ENCODE assay signal across 23 cellular contexts in genomic region chr17:27854163-27854562, GRCh38. TPM values are rescaled to one million over a fixed set of nuclear protein-coding genes. Genes with fewer than 3 reads are reported as not detected.
DNase-seq lines count a peak whose midpoint lies in the region; ATAC-seq, FAIRE-seq and TF ChIP-seq lines count a peak whose summit lies in the region.
"Had no signal": no experiment of that assay in that cellular context is flagged by ENCODE, and none has a peak within 500 bp of the region (broad histone marks: within the 10 kb centered on the region; RNA-seq: fewer than 3 reads in every experiment).

No MANE protein-coding gene starts in this region.

- H3K4ac ChIP-seq in H1 (replicated peaks; ENCODE audit: insufficient read length, low read depth, low read length): no peak overlapping the region

- no peak overlapping the region for H3K4me2 ChIP-seq in H1 (ENCODE audit: insufficient read depth in 1 of 2, low read depth in 2 of 2, low read length in 2 of 2)
- H3K4me2 ChIP-seq: A549; BLaER1 treated with 17β-estradiol and CSF1 and Interleukin-3, amounts not matched to agents 10 nM and 100 nM had no signal

- FAIRE-seq in H1 (lab: Jason Lieb, UNC): no peak
- FAIRE-seq: A549, D721Med, G401.6, GM12891, GM19239 had no signal

- H3K23ac ChIP-seq in H1 (ENCODE audit: insufficient read length): no peak overlapping the region

- intact Hi-C loops in left colon (cut with DNase I, micrococcal nuclease): no loop called here

- H3K56ac ChIP-seq in H1 (replicated peaks; ENCODE audit: insufficient read length, low read depth, low read length): no peak overlapping the region

- H2BK15ac ChIP-seq in H1 (ENCODE audit: low read length): no peak overlapping the region

- H4K8ac ChIP-seq in H1 (ENCODE audit: extremely low read depth, insufficient read depth, low read length): no peak overlapping the region

- H3K14ac ChIP-seq in H1 (ENCODE audit: insufficient read length): no peak overlapping the region

- no peak for TF ChIP-seq POLR2A in H1 (IDR thresholded peaks at IDR 0.05; ENCODE audit: control extremely low read depth in 1 of 2, low read depth in 2 of 2, low read length in 2 of 2)

- peaks cover 0 to 6% of the 10 kb centered on the region in 2 donors for H3K9me3 Mint-ChIP-seq in stimulated activated naive CD8-positive, alpha-beta T cell treated with anti-CD3 and anti-CD28 coated beads, Interleukin-15, amount 100 ng/mL, for 72 hours
- H3K9me3 Mint-ChIP-seq: CD4-positive, alpha-beta T cell; CD8-positive, alpha-beta T cell had no signal

- no peak overlapping the region for H3K9ac ChIP-seq in H1 (replicated peaks in 1 of 4; ENCODE audit: extremely low read depth in 1 of 4, low read depth in 3 of 4, low read length in 3 of 4)
- H3K9ac ChIP-seq: BLaER1 treated with 17β-estradiol and CSF1 and Interleukin-3, amounts not matched to agents 10 nM and 100 nM had no signal

- no peaks in the 10 kb centered on the region for H3K79me2 ChIP-seq in H1 (ENCODE audit: control insufficient read depth in 1 of 2, insufficient read depth in 2 of 2, low read length in 2 of 2)

- H3K4me3 ChIP-seq in H1 (ENCODE audit: extremely low read depth in 1 of 4, insufficient read depth in 2 of 4, low read depth in 3 of 4, low read length in 4 of 4): no peak overlapping the region
- H3K4me3 ChIP-seq: A549; BLaER1 treated with 17β-estradiol and CSF1 and Interleukin-3, amounts not matched to agents 10 nM and 100 nM had no signal

- 88% methylated on average over 5 of the region's 5 CpGs; no CpG with 5 or more reads in 1 of the 2 experiments for WGBS in H1 (ENCODE audit: extremely low coverage in 1 of 2, insufficient coverage in 1 of 2, insufficient read length in 1 of 2, insufficient replicate concordance in 2 of 2, low coverage in 1 of 2, low lambda C conversion rate in 2 of 2, missing lambda C conversion rate in 1 of 2), 2 experiments

- H4K91ac ChIP-seq in H1 (replicated peaks; ENCODE audit: insufficient read length, low read length): no peak overlapping the region

- no peak for TF ChIP-seq CTCF in H1 (IDR thresholded peaks at IDR 0.05; ENCODE audit: control extremely low read depth in 1 of 3, insufficient read depth in 1 of 3, low read depth in 1 of 3, low read length in 3 of 3)

- H2AK5ac ChIP-seq in H1 (ENCODE audit: low read depth, low read length): no peak overlapping the region

- no peak overlapping the region for H3K18ac ChIP-seq in H1 (ENCODE audit: extremely low read depth, low read length)

- CTCF ChIA-PET in H1 (lab: Charles Lee; ENCODE audit: partially characterized antibody): no interaction called here

- TF ChIP-seq EP300 in H1 (IDR thresholded peaks at IDR 0.05; ENCODE audit: borderline replicate concordance in 1 of 2, low read depth in 2 of 2, low read length in 2 of 2): no peak

- no peaks in the 10 kb centered on the region for H3K79me1 ChIP-seq in H1 (ENCODE audit: low read depth, low read length)

- H2BK5ac ChIP-seq in H1 (ENCODE audit: low read depth, low read length): no peak overlapping the region

- H3K9me3 ChIP-seq in H1 (ENCODE audit: insufficient read depth in 2 of 2, low read depth in 1 of 2, low read length in 1 of 2): no peaks in the 10 kb centered on the region
- H3K9me3 ChIP-seq: A549, Caco-2 had no signal

- H3K27me3 Mint-ChIP-seq in stimulated activated naive CD8-positive, alpha-beta T cell treated with anti-CD3 and anti-CD28 coated beads, Interleukin-15, amount 100 ng/mL, for 72 hours: no peaks in the 10 kb centered on the region
- H3K27me3 Mint-ChIP-seq: CD4-positive, alpha-beta T cell had no signal

- DNase-seq in stimulated activated naive CD8-positive, alpha-beta T cell treated with anti-CD3 and anti-CD28 coated beads, Interleukin-15, amount 100 ng/mL, for 72 hours: no peak
- no peak for DNase-seq in stimulated activated naive CD8-positive, alpha-beta T cell treated with anti-CD3 and anti-CD28 coated beads, Interleukin-15, Interleukin-2, amounts not matched to agents 100 U/mL and 50 U/mL, for 24 hours
- DNase-seq in H1 (ENCODE audit: low read depth in 1 of 2, low spot score in 2 of 2) (no peak), left colon (no peak), NCI-H748 (lab: John Stamatoyannopoulos, UW; ENCODE audit: unreplicated experiment) (no peak), NCI-H1694 (lab: John Stamatoyannopoulos, UW) (no peak), cortex of kidney (lab: John Stamatoyannopoulos, UW) (no peak)
- DNase-seq: Caco-2; Calu3; CD4-positive, alpha-beta T cell; CD8-positive, alpha-beta T cell; DMS79 treated with DMSO at 0.1 percent for 48 hours; GF-D8 had no signal

- peaks cover 33% of the 10 kb centered on the region for H3K4me1 Mint-ChIP-seq in stimulated activated naive CD8-positive, alpha-beta T cell treated with anti-CD3 and anti-CD28 coated beads, Interleukin-15, amount 100 ng/mL, for 72 hours
- H3K4me1 Mint-ChIP-seq: B cell had no signal

- TF ChIP-seq RAD21 in H1 (IDR thresholded peaks at IDR 0.05 in 1 of 2, conservative IDR thresholded peaks at IDR 0.05 in 1 of 2; ENCODE audit: low read depth in 2 of 2, low read length in 2 of 2): no peak

- no peak overlapping the region for H3K4me3 Mint-ChIP-seq in stimulated activated naive CD8-positive, alpha-beta T cell treated with anti-CD3 and anti-CD28 coated beads, Interleukin-15, amount 100 ng/mL, for 72 hours
- H3K4me3 Mint-ChIP-seq: B cell; CD4-positive, alpha-beta T cell; CD8-positive, alpha-beta T cell had no signal

- no peak for ATAC-seq in stimulated activated naive CD8-positive, alpha-beta T cell treated with anti-CD3 and anti-CD28 coated beads, Interleukin-15, amount 100 ng/mL, for 72 hours
- ATAC-seq in stimulated activated naive CD8-positive, alpha-beta T cell treated with anti-CD3 and anti-CD28 coated beads, Interleukin-15, Interleukin-2, amounts not matched to agents 100 U/mL and 50 U/mL, for 24 hours: no peak
- peak; percentile 30 for ATAC-seq in left colon
- ATAC-seq: A549; CD8-positive, alpha-beta T cell had no signal

- no peaks in the 10 kb centered on the region for H3K23me2 ChIP-seq in H1 (ENCODE audit: low read depth, low read length)

- no peaks in the 10 kb centered on the region for H4K20me1 ChIP-seq in H1 (replicated peaks in 1 of 2; ENCODE audit: control insufficient read depth in 1 of 2, insufficient read depth in 2 of 2, low read length in 2 of 2)
- H4K20me1 ChIP-seq: BLaER1 treated with 17β-estradiol and CSF1 and Interleukin-3, amounts not matched to agents 10 nM and 100 nM had no signal

- H2AFZ ChIP-seq in H1 (ENCODE audit: low read length): no peak overlapping the region

- no peak overlapping the region for H2BK12ac ChIP-seq in H1 (ENCODE audit: low read depth, low read length)

- POLR2A ChIA-PET in H1 (lab: Charles Lee; ENCODE audit: partially characterized antibody): no interaction called here

- H3K36me3 ChIP-seq in H1 (ENCODE audit: control insufficient read depth in 2 of 4, insufficient read depth in 4 of 4, low read length in 3 of 4): no peaks in the 10 kb centered on the region
- H3K36me3 ChIP-seq: BLaER1 treated with 17β-estradiol and CSF1 and Interleukin-3, amounts not matched to agents 10 nM and 100 nM had no signal

- H3K4me1 ChIP-seq in H1 (replicated peaks in 1 of 4; ENCODE audit: control insufficient read depth in 3 of 4, insufficient read depth in 4 of 4, low read length in 3 of 4): peaks cover 3 to 12% (median 3%) of the 10 kb centered on the region in 4 experiments; a peak in 6 of 7 replicates
- H3K4me1 ChIP-seq: A549; BLaER1 treated with 17β-estradiol and CSF1 and Interleukin-3, amounts not matched to agents 10 nM and 100 nM; Caco-2 had no signal

- no peak overlapping the region for H2BK120ac ChIP-seq in H1 (replicated peaks; ENCODE audit: low read depth, low read length)

- no peak overlapping the region for H4K5ac ChIP-seq in H1 (ENCODE audit: insufficient read length, low read depth, low read length)

- H3K27ac Mint-ChIP-seq in stimulated activated naive CD8-positive, alpha-beta T cell treated with anti-CD3 and anti-CD28 coated beads, Interleukin-15, amount 100 ng/mL, for 72 hours: peak overlapping the region; percentile 13 to 59
- H3K27ac Mint-ChIP-seq: B cell; CD4-positive, alpha-beta T cell; CD8-positive, alpha-beta T cell had no signal

- no peak overlapping the region for H3K27ac ChIP-seq in H1 (ENCODE audit: low read depth, low read length)
- H3K27ac ChIP-seq: 22Rv1; A549; BLaER1 treated with 17β-estradiol and CSF1 and Interleukin-3, amounts not matched to agents 10 nM and 100 nM; C4-2B had no signal

- no peak overlapping the region for H2BK20ac ChIP-seq in H1 (ENCODE audit: low read length)

- no peaks in the 10 kb centered on the region for H3K27me3 ChIP-seq in H1 (replicated peaks in 1 of 4; ENCODE audit: control insufficient read depth in 3 of 4, extremely low read depth in 1 of 4, insufficient read depth in 3 of 4, low read length in 3 of 4)
- H3K27me3 ChIP-seq: BLaER1 treated with 17β-estradiol and CSF1 and Interleukin-3, amounts not matched to agents 10 nM and 100 nM had no signal

TF ChIP-seq in H1, 55 proteins besides CTCF, POLR2A, EP300 and RAD21:
- TF ChIP-seq KDM1A (IDR thresholded peaks at IDR 0.05; ENCODE audit: borderline replicate concordance, low read length): peak; percentile 40; the same call in 1 of the 2 replicates
- TF ChIP-seq TEAD4 (IDR thresholded peaks at IDR 0.05; ENCODE audit: low read depth, low read length): no peak

RNA-seq across cellular contexts. Expression of gene LYRM9, which starts 39.0 kb away (rescaled TPM):
- 2.1 and 4.3 TPM in 2 replicates for total RNA-seq in H1 (2021; fragmentation: NEBNext Ultra II Directional; extraction: Animal tissue kit (Norgen Biotek cat#: 25700))
- polyA plus RNA-seq in H1 (2011; rRNA removed): 5.2 and 9.9 TPM in 2 replicates
- 8.5 TPM for polyA plus RNA-seq in H1 (2011; cell fraction: cytosol; rRNA removed)
- 11.3 TPM for polyA plus RNA-seq in H1 (2011; cell fraction: nucleus; rRNA removed)
- 3.9 to 7.8 TPM (median 6.0 TPM) in 4 replicates for polyA plus RNA-seq in H1 (2012, experiment 1 of 2)
- polyA plus RNA-seq in H1 (2012, experiment 2 of 2): 8.1 TPM
- 5.0 TPM for polyA plus RNA-seq in H1 (2013, experiment 1 of 2)
- polyA plus RNA-seq in H1 (2013, experiment 2 of 2): 3.9 TPM
- polyA minus RNA-seq in H1 (2011; rRNA and poly(A)+ RNA removed): 2.4 and 3.8 TPM in 2 replicates
- polyA minus RNA-seq in H1 (2011; cell fraction: cytosol; rRNA and poly(A)+ RNA removed): 2.0 TPM
- polyA minus RNA-seq in H1 (2011; cell fraction: nucleus; rRNA and poly(A)+ RNA removed): 3.0 TPM
- 1 to 10 TPM; 3.0 to 3.8 TPM for total RNA-seq in left colon

RNA-seq across cellular contexts. Expression of gene NOS2, which starts 53.8 kb away (rescaled TPM):
- total RNA-seq in H1 (2021; fragmentation: NEBNext Ultra II Directional; extraction: Animal tissue kit (Norgen Biotek cat#: 25700)): 1.8 and 1.9 TPM in 2 replicates
- polyA plus RNA-seq in H1 (2011; rRNA removed): 1.0 and 1.6 TPM in 2 replicates
- 0.83 TPM for polyA plus RNA-seq in H1 (2011; cell fraction: cytosol; rRNA removed)
- 1.8 TPM for polyA plus RNA-seq in H1 (2011; cell fraction: nucleus; rRNA removed)
- 0.77 to 1.4 TPM (median 1.2 TPM) in 4 replicates for polyA plus RNA-seq in H1 (2012, experiment 1 of 2)
- 0.79 TPM for polyA plus RNA-seq in H1 (2012, experiment 2 of 2)
- 0.89 TPM for polyA plus RNA-seq in H1 (2013, experiment 1 of 2)
- polyA plus RNA-seq in H1 (2013, experiment 2 of 2): 0.81 TPM
- polyA minus RNA-seq in H1 (2011; rRNA and poly(A)+ RNA removed): 1.1 TPM in 2 replicates
- polyA minus RNA-seq in H1 (2011; cell fraction: cytosol; rRNA and poly(A)+ RNA removed): 0.37 TPM
- polyA minus RNA-seq in H1 (2011; cell fraction: nucleus; rRNA and poly(A)+ RNA removed): 1.00 TPM
- total RNA-seq in left colon: 10 to 100 TPM; 11.6 to 48.3 TPM
- total RNA-seq: A172, Calu3 had no signal
